26 cellular contexts compared by ENCODE assay signal in the genomic region with DNA sequence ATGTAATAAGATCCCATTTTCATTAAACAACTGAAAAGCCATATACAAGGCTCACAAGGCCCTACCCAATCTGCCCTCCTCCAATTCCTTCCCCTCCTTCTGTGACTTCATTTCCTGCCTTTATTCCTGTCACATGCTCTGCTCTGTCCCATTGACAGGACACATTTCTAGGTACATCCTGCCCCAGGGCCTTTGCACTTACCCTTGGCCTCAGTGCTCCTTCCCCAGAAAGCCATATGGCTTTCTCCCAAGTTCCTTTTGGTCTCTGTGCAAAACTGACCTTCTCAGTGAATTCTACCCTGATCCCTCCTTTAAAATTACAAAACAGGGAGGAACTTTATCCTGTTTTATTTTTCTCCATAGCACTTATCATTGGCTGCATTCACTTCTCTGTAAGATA.
"Had no signal": no experiment of that assay in that cellular context is flagged by ENCODE, and none has a peak within 500 bp of the region (broad histone marks: within the 10 kb centered on the region; RNA-seq: fewer than 3 reads in every experiment).

No MANE protein-coding gene starts in this region.

- H3K4me3 Mint-ChIP-seq: dendritic cell treated with granulocyte-macrophage colony-stimulating factor and Interleukin-4, amounts not matched to agents 40 ng/mL and 50 ng/mL, for 4 days; endodermal cell; naive thymus-derived CD4-positive, alpha-beta T cell; stimulated activated effector memory CD8-positive, alpha-beta T cell treated with anti-CD3 and anti-CD28 coated beads, Interleukin-12 subunit alpha, Interleukin-12 subunit beta, amount 100 ng/mL, for 72 hours; type B pancreatic cell had no signal

- H3K27ac Mint-ChIP-seq: dendritic cell treated with granulocyte-macrophage colony-stimulating factor and Interleukin-4, amounts not matched to agents 40 ng/mL and 50 ng/mL, for 4 days; endodermal cell; naive thymus-derived CD4-positive, alpha-beta T cell; stimulated activated effector memory CD8-positive, alpha-beta T cell treated with anti-CD3 and anti-CD28 coated beads, Interleukin-12 subunit alpha, Interleukin-12 subunit beta, amount 100 ng/mL, for 72 hours; type B pancreatic cell had no signal

- ATAC-seq: esophagus mucosa; gastrocnemius medialis; heart left ventricle; left cardiac atrium; naive thymus-derived CD4-positive, alpha-beta T cell; psoas muscle; right cardiac atrium; stimulated activated effector memory CD8-positive, alpha-beta T cell treated with anti-CD3 and anti-CD28 coated beads, Interleukin-12 subunit alpha, Interleukin-12 subunit beta, amount 100 ng/mL, for 72 hours had no signal

- H3K4me1 Mint-ChIP-seq: endodermal cell had no signal

- H3K36me3 Mint-ChIP-seq: naive thymus-derived CD4-positive, alpha-beta T cell; stimulated activated effector memory CD8-positive, alpha-beta T cell treated with anti-CD3 and anti-CD28 coated beads, Interleukin-12 subunit alpha, Interleukin-12 subunit beta, amount 100 ng/mL, for 72 hours; type B pancreatic cell had no signal

- H3K9me3 Mint-ChIP-seq: dendritic cell treated with granulocyte-macrophage colony-stimulating factor and Interleukin-4, amounts not matched to agents 40 ng/mL and 50 ng/mL, for 4 days; endodermal cell; stimulated activated effector memory CD8-positive, alpha-beta T cell treated with anti-CD3 and anti-CD28 coated beads, Interleukin-12 subunit alpha, Interleukin-12 subunit beta, amount 100 ng/mL, for 72 hours; type B pancreatic cell had no signal

- DNase-seq: colonic mucosa; effector CD8-positive, alpha-beta T cell; endodermal cell; foreskin fibroblast; gastrocnemius medialis; heart left ventricle; left cardiac atrium; left ventricle myocardium inferior; mammary epithelial cell; mesendoderm; midbrain; naive thymus-derived CD4-positive, alpha-beta T cell; occipital lobe; ovary; psoas muscle; right cardiac atrium; sigmoid colon; stimulated activated CD4-positive, alpha-beta T cell treated with anti-CD3 and anti-CD28 coated beads, Interleukin-2, amount 100 ng/mL, for 24 hours; stimulated activated CD4-positive, alpha-beta T cell treated with anti-CD3 and anti-CD28 coated beads, Interleukin-4, amount 100 ng/mL, for 24 hours; stimulated activated naive CD4-positive, alpha-beta T cell treated with Interleukin-2 at 50 U/mL for 16 hours; stomach; thyroid gland had no signal
